Comparison of ENCODE assay signal across 22 cellular contexts in the genomic region with DNA sequence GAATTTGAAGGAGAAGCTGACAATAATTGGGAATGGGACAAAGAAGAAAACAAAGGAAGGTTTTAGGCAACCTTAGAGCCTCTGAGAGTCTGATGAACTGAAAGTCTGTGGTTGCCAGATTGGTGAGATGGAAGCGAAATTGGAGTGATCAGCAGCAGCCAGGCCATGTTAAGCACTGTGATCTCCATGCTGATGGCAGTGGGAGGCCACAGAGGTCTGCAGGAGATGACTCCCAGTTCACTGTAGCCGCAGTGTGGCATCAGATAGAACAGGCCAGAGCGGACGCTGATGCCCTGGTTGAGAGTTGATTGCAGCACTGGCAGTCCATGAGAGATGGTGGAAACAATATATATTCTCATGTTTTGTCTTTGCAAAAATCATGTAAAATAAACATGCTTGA.
"Had no signal": no experiment of that assay in that cellular context is flagged by ENCODE, and none has a peak within 500 bp of the region (broad histone marks: within the 10 kb centered on the region; RNA-seq: fewer than 3 reads in every experiment).

No MANE protein-coding gene starts in this region.

- DNase-seq: activated B cell treated with CpG ODN at 0.5 μM for 24 hours; activated CD4-positive, alpha-beta memory T cell treated with anti-CD3 and anti-CD28 coated beads for 36 hours; activated CD4-positive, alpha-beta T cell treated with anti-CD3 and anti-CD28 coated beads for 1 hour; activated CD4-positive, alpha-beta T cell treated with anti-CD3 and anti-CD28 coated beads, Interleukin-2, amount 10 ng/mL, durations not matched to agents 24 days and 14 days; activated CD8-positive, alpha-beta memory T cell treated with anti-CD3 and anti-CD28 coated beads for 24 hours; activated gamma-delta T cell treated with Interleukin-2 at 50 U/mL for 16 hours; activated naive CD4-positive, alpha-beta T cell treated with anti-CD3 and anti-CD28 coated beads, Interleukin-2, amount 10 ng/mL, durations not matched to agents 7 days and 5 days; activated naive CD8-positive, alpha-beta T cell treated with anti-CD3 and anti-CD28 coated beads for 36 hours; activated T-cell treated with anti-CD3 and anti-CD28 coated beads, Interleukin-2, amount 50 U/mL, for 48 hours; central memory CD4-positive, alpha-beta T cell; Kasumi-1; KBM-7; NCI-H1048; NCI-H146; NCI-H187 treated with DMSO at 0.1 percent for 48 hours; NCI-H2081 treated with DMSO at 0.1 percent for 48 hours; NCI-H446 treated with DMSO at 0.1 percent for 48 hours; NCI-H774; SIG-M5; T-helper 17 cell; T-helper 9 cell had no signal

- H3K9me3 Mint-ChIP-seq: activated B cell treated with CpG ODN at 0.5 μM for 24 hours; activated CD4-positive, alpha-beta memory T cell treated with anti-CD3 and anti-CD28 coated beads for 36 hours; activated CD4-positive, alpha-beta T cell treated with anti-CD3 and anti-CD28 coated beads, Interleukin-2, amount 10 ng/mL, durations not matched to agents 24 days and 14 days; activated naive CD4-positive, alpha-beta T cell treated with anti-CD3 and anti-CD28 coated beads, Interleukin-2, amount 10 ng/mL, durations not matched to agents 7 days and 5 days; activated naive CD8-positive, alpha-beta T cell treated with anti-CD3 and anti-CD28 coated beads for 36 hours; activated T-helper 2 cell treated with anti-CD3 and anti-CD28 coated beads, Interferon-gamma antibody, Interleukin-2, Interleukin-4, amounts not matched to agents 10 μg/mL and 5 μg/mL and 100 μg/mL, durations not matched to agents 14 hours and 24 hours and 36 hours had no signal

- H3K4me1 Mint-ChIP-seq: activated B cell treated with CpG ODN at 0.5 μM for 24 hours; activated CD4-positive, alpha-beta T cell treated with anti-CD3 and anti-CD28 coated beads, Interleukin-2, amount 10 ng/mL, durations not matched to agents 24 days and 14 days; activated naive CD4-positive, alpha-beta T cell treated with anti-CD3 and anti-CD28 coated beads, Interleukin-2, amount 10 ng/mL, durations not matched to agents 7 days and 5 days; activated naive CD8-positive, alpha-beta T cell treated with anti-CD3 and anti-CD28 coated beads for 36 hours; T-helper 17 cell had no signal

- H3K4me3 Mint-ChIP-seq: activated B cell treated with CpG ODN at 0.5 μM for 24 hours; activated CD4-positive, alpha-beta memory T cell treated with anti-CD3 and anti-CD28 coated beads for 36 hours; activated CD4-positive, alpha-beta T cell treated with anti-CD3 and anti-CD28 coated beads, Interleukin-2, amount 10 ng/mL, durations not matched to agents 24 days and 14 days; activated naive CD4-positive, alpha-beta T cell treated with anti-CD3 and anti-CD28 coated beads, Interleukin-2, amount 10 ng/mL, durations not matched to agents 7 days and 5 days; activated naive CD8-positive, alpha-beta T cell treated with anti-CD3 and anti-CD28 coated beads for 36 hours; T-helper 17 cell had no signal

- H3K27ac Mint-ChIP-seq: activated B cell treated with CpG ODN at 0.5 μM for 24 hours; activated CD4-positive, alpha-beta memory T cell treated with anti-CD3 and anti-CD28 coated beads for 36 hours; activated CD4-positive, alpha-beta T cell treated with anti-CD3 and anti-CD28 coated beads, Interleukin-2, amount 10 ng/mL, durations not matched to agents 24 days and 14 days; activated naive CD4-positive, alpha-beta T cell treated with anti-CD3 and anti-CD28 coated beads, Interleukin-2, amount 10 ng/mL, durations not matched to agents 7 days and 5 days; activated naive CD8-positive, alpha-beta T cell treated with anti-CD3 and anti-CD28 coated beads for 36 hours; activated T-helper 2 cell treated with anti-CD3 and anti-CD28 coated beads, Interferon-gamma antibody, Interleukin-2, Interleukin-4, amounts not matched to agents 10 μg/mL and 5 μg/mL and 100 μg/mL, durations not matched to agents 14 hours and 24 hours and 36 hours; T-helper 17 cell had no signal

- H3K27me3 Mint-ChIP-seq: activated B cell treated with CpG ODN at 0.5 μM for 24 hours; activated CD4-positive, alpha-beta memory T cell treated with anti-CD3 and anti-CD28 coated beads for 36 hours; activated CD4-positive, alpha-beta T cell treated with anti-CD3 and anti-CD28 coated beads, Interleukin-2, amount 10 ng/mL, durations not matched to agents 24 days and 14 days; activated naive CD4-positive, alpha-beta T cell treated with anti-CD3 and anti-CD28 coated beads, Interleukin-2, amount 10 ng/mL, durations not matched to agents 7 days and 5 days; activated naive CD8-positive, alpha-beta T cell treated with anti-CD3 and anti-CD28 coated beads for 36 hours; T-helper 17 cell had no signal

- ATAC-seq: T-helper 17 cell had no signal

- H3K36me3 Mint-ChIP-seq: activated naive CD4-positive, alpha-beta T cell treated with anti-CD3 and anti-CD28 coated beads, Interleukin-2, amount 10 ng/mL, durations not matched to agents 7 days and 5 days had no signal
